In genomic region chr4:1746265-1746691, GRCh38 we compare ENCODE assay signal across 1 cellular context.
A peak's percentile ranks its signal among the peaks of the same experiment; 100 is the strongest.
TF ChIP-seq lines count a peak whose summit lies in the region.

No MANE protein-coding gene starts in this region.

TF ChIP-seq in endothelial cell of umbilical vein, 7 proteins besides CTCF, POLR2A, EP300 and RAD21:
- no peak for TF ChIP-seq MYC (IDR thresholded peaks at IDR 0.05; ENCODE audit: low read depth, low read length)
- peak; percentile 39 for TF ChIP-seq POLR2AphosphoS5 (IDR thresholded peaks at IDR 0.05; ENCODE audit: insufficient read depth, low read depth, low read length)
- TF ChIP-seq JUN (IDR thresholded peaks at IDR 0.05; ENCODE audit: borderline replicate concordance, insufficient read depth, insufficient read length, low read depth), result no peak
- TF ChIP-seq FOS (IDR thresholded peaks at IDR 0.05; ENCODE audit: borderline replicate concordance, insufficient read depth, low read length), result no peak
- no peak for TF ChIP-seq GATA2 (IDR thresholded peaks at IDR 0.05; ENCODE audit: insufficient read depth, insufficient read length, low read depth, low read length)
- TF ChIP-seq EZH2 (IDR thresholded peaks at IDR 0.05; ENCODE audit: borderline replicate concordance, low read depth, low read length, severe bottlenecking), result no peak
- no peak for TF ChIP-seq MAX (IDR thresholded peaks at IDR 0.05; ENCODE audit: insufficient read depth, insufficient read length)
